In genomic region chr2:4653989-4654388, GRCh38 we compare ENCODE assay signal across 15 cellular contexts.
"Had no signal": no experiment of that assay in that cellular context is flagged by ENCODE, and none has a peak within 500 bp of the region (broad histone marks: within the 10 kb centered on the region; RNA-seq: fewer than 3 reads in every experiment).

No MANE protein-coding gene starts in this region.

- H3K4me3 Mint-ChIP-seq: WTC11 had no signal

- H3K27me3 ChIP-seq: adrenal gland, right atrium auricular region, vagina had no signal

- H3K4me3 ChIP-seq: adrenal gland, right atrium auricular region, smooth muscle cell, vagina had no signal

- H3K36me3 Mint-ChIP-seq: naive B cell had no signal

- H3K27ac ChIP-seq: adrenal gland, right atrium auricular region, vagina had no signal

- ATAC-seq: WTC11 had no signal

- H3K27ac Mint-ChIP-seq: naive B cell, WTC11 had no signal

- H3K36me3 ChIP-seq: adrenal gland, right atrium auricular region, vagina had no signal

- H3K27me3 Mint-ChIP-seq: naive B cell had no signal

- H3K4me1 ChIP-seq: adrenal gland, right atrium auricular region, vagina had no signal

- H3K4me1 Mint-ChIP-seq: WTC11 had no signal

- H3K9me3 ChIP-seq: adrenal gland, right atrium auricular region, vagina had no signal

- H3K4me2 ChIP-seq: smooth muscle cell had no signal

- DNase-seq: activated CD4-positive, alpha-beta T cell treated with anti-CD3 and anti-CD28 coated beads for 48 hours; activated CD8-positive, alpha-beta memory T cell treated with anti-CD3 and anti-CD28 coated beads for 24 hours; activated naive CD4-positive, alpha-beta T cell treated with anti-CD3 and anti-CD28 coated beads, Interleukin-2, amount 50 U/mL, for 16 hours; activated T-cell treated with anti-CD3 and anti-CD28 coated beads for 4 hours; adrenal gland; cortex of kidney; effector CD8-positive, alpha-beta T cell; hippocampal formation; midbrain; naive B cell; T1000 had no signal
